Comparison of ENCODE assay signal across 28 cellular contexts in genomic region chr2:146776589-146776988, GRCh38.
"Had no signal": no experiment of that assay in that cellular context is flagged by ENCODE, and none has a peak within 500 bp of the region (broad histone marks: within the 10 kb centered on the region; RNA-seq: fewer than 3 reads in every experiment).

No MANE protein-coding gene starts in this region.

- H3K4me3 ChIP-seq: coronary artery, dorsolateral prefrontal cortex, esophagus muscularis mucosa, gastroesophageal sphincter had no signal

- ATAC-seq: activated CD4-positive, CD25-positive, alpha-beta regulatory T cell treated with anti-CD3 and anti-CD28 coated beads, Interleukin-2, amount 50 U/mL, for 24 hours; activated CD8-positive, alpha-beta T cell treated with anti-CD3 and anti-CD28 coated beads for 36 hours; activated T-cell treated with anti-CD3 and anti-CD28 coated beads, Interleukin-2, amount 50 U/mL, for 4 hours; activated T-helper 17 cell treated with anti-CD3 and anti-CD28 coated beads, Interleukin-2, amount 50 U/mL, for 72 hours; foreskin keratinocyte; gastroesophageal sphincter; T-helper 17 cell had no signal

- DNase-seq: activated B cell treated with CpG ODN at 0.5 μM for 24 hours; activated CD4-positive, alpha-beta T cell treated with anti-CD3 and anti-CD28 coated beads for 48 hours; activated CD4-positive, alpha-beta T cell treated with anti-CD3 and anti-CD28 coated beads, Interleukin-2, amount 50 U/mL, for 1 hour; activated CD4-positive, alpha-beta T cell treated with anti-CD3 and anti-CD28 coated beads, Interleukin-2, amount 50 U/mL, for 48 hours; activated CD8-positive, alpha-beta memory T cell treated with anti-CD3 and anti-CD28 coated beads for 24 hours; activated CD8-positive, alpha-beta T cell treated with anti-CD3 and anti-CD28 coated beads for 36 hours; activated effector memory CD4-positive, alpha-beta T cell treated with Interleukin-2 at 50 U/mL for 16 hours; activated gamma-delta T cell treated with Interleukin-2 at 50 U/mL for 16 hours; activated naive CD4-positive, alpha-beta T cell treated with anti-CD3 and anti-CD28 coated beads, Interleukin-2, amount 50 U/mL, for 16 hours; activated naive CD4-positive, alpha-beta T cell treated with Interleukin-2 at 50 U/mL for 16 hours; activated T-cell treated with anti-CD3 and anti-CD28 coated beads, Interleukin-2, amount 50 U/mL, for 4 hours; amniotic stem cell; anterior cingulate cortex; brain microvascular endothelial cell; dorsolateral prefrontal cortex; effector memory CD4-positive, alpha-beta T cell; endodermal cell; erythroblast; foreskin keratinocyte; T-helper 1 cell; T-helper 17 cell; T1000; WERI-Rb-1 had no signal
